In genomic region chr12:53388932-53389331, GRCh38 we compare ENCODE assay signal across 13 cellular contexts. TPM values are rescaled to one million over a fixed set of nuclear protein-coding genes. Genes with fewer than 3 reads are reported as not detected.
A peak's percentile ranks its signal among the peaks of the same experiment; 100 is the strongest.
DNase-seq lines count a peak whose midpoint lies in the region; ATAC-seq and TF ChIP-seq lines count a peak whose summit lies in the region.
"Had no signal": no experiment of that assay in that cellular context is flagged by ENCODE, and none has a peak within 500 bp of the region (broad histone marks: within the 10 kb centered on the region; RNA-seq: fewer than 3 reads in every experiment).

No MANE protein-coding gene starts in this region.

- no peaks in the 10 kb centered on the region for H3K9me3 ChIP-seq in CD8-positive, alpha-beta T cell (ENCODE audit: low read length)
- no peaks in the 10 kb centered on the region for H3K9me3 ChIP-seq in OCI-LY1 (ENCODE audit: low read length)
- H3K9me3 ChIP-seq in esophagus (ENCODE audit: control insufficient read depth in 2 of 2, insufficient read depth in 1 of 2, low read depth in 1 of 2, low read length in 1 of 2), result no peaks in the 10 kb centered on the region
- H3K9me3 ChIP-seq in gastrocnemius medialis, result no peaks in the 10 kb centered on the region
- H3K9me3 ChIP-seq: pancreas had no signal

- H3K27ac Mint-ChIP-seq in CD8-positive, alpha-beta T cell, result peak overlapping the region; percentile 27
- no peak overlapping the region for H3K27ac Mint-ChIP-seq in activated T-helper 2 cell treated with anti-CD3 and anti-CD28 coated beads, Interferon-gamma antibody, Interleukin-2, Interleukin-4, amounts not matched to agents 10 μg/mL and 5 μg/mL and 100 μg/mL, durations not matched to agents 14 hours and 24 hours and 36 hours
- H3K27ac Mint-ChIP-seq: activated CD4-positive, alpha-beta memory T cell treated with anti-CD3 and anti-CD28 coated beads, Interleukin-2, amount 10 ng/mL, durations not matched to agents 7 days and 5 days had no signal

- H4K20me1 ChIP-seq in OCI-LY1 (ENCODE audit: insufficient read depth, low read length), result no peaks in the 10 kb centered on the region

- H3K4me2 ChIP-seq in OCI-LY1 (ENCODE audit: low read length), result peak overlapping the region; percentile 22; the same call in 1 of the 2 replicates

- peaks cover 57% of the 10 kb centered on the region for H3K4me1 Mint-ChIP-seq in CD8-positive, alpha-beta T cell (ENCODE audit: low read depth)
- peaks cover 39% of the 10 kb centered on the region for H3K4me1 Mint-ChIP-seq in activated T-helper 2 cell treated with anti-CD3 and anti-CD28 coated beads, Interferon-gamma antibody, Interleukin-2, Interleukin-4, amounts not matched to agents 10 μg/mL and 5 μg/mL and 100 μg/mL, durations not matched to agents 14 hours and 24 hours and 36 hours (ENCODE audit: low read depth)

- H3K4me3 Mint-ChIP-seq in CD8-positive, alpha-beta T cell, result no peak overlapping the region
- no peak overlapping the region for H3K4me3 Mint-ChIP-seq in activated T-helper 2 cell treated with anti-CD3 and anti-CD28 coated beads, Interferon-gamma antibody, Interleukin-2, Interleukin-4, amounts not matched to agents 10 μg/mL and 5 μg/mL and 100 μg/mL, durations not matched to agents 14 hours and 24 hours and 36 hours (ENCODE audit: low read depth)
- H3K4me3 Mint-ChIP-seq: activated CD4-positive, alpha-beta memory T cell treated with anti-CD3 and anti-CD28 coated beads, Interleukin-2, amount 10 ng/mL, durations not matched to agents 7 days and 5 days had no signal

- H3F3A ChIP-seq in OCI-LY1 (ENCODE audit: insufficient read depth, low read length), result no peaks in the 10 kb centered on the region

- H3K27me3 Mint-ChIP-seq in CD8-positive, alpha-beta T cell (ENCODE audit: low read depth), result no peaks in the 10 kb centered on the region
- H3K27me3 Mint-ChIP-seq in activated T-helper 2 cell treated with anti-CD3 and anti-CD28 coated beads, Interferon-gamma antibody, Interleukin-2, Interleukin-4, amounts not matched to agents 10 μg/mL and 5 μg/mL and 100 μg/mL, durations not matched to agents 14 hours and 24 hours and 36 hours (ENCODE audit: low read depth), result no peaks in the 10 kb centered on the region
- H3K27me3 Mint-ChIP-seq: activated CD4-positive, alpha-beta memory T cell treated with anti-CD3 and anti-CD28 coated beads, Interleukin-2, amount 10 ng/mL, durations not matched to agents 7 days and 5 days had no signal

- no peak for ATAC-seq in CD8-positive, alpha-beta T cell
- ATAC-seq in gastrocnemius medialis (no peak), GM21717 (IDR thresholded peaks at IDR 0.05; ENCODE audit: unreplicated experiment) (no peak), GM19324 (IDR thresholded peaks at IDR 0.05; ENCODE audit: low FRiP score, unreplicated experiment) (no peak)

- WGBS in esophagus, 2 donors, result 86 to 91% methylated on average over 4 of the region's 4 CpGs

- DNase-seq in CD8-positive, alpha-beta T cell, result no peak
- no peak for DNase-seq in gastrocnemius medialis
- no peak for DNase-seq in activated T-helper 2 cell treated with anti-CD3 and anti-CD28 coated beads, Interferon-gamma antibody, Interleukin-2, Interleukin-4, amounts not matched to agents 10 μg/mL and 5 μg/mL and 100 μg/mL, durations not matched to agents 14 hours and 24 hours and 36 hours (ENCODE audit: low spot score)
- DNase-seq: activated CD4-positive, alpha-beta memory T cell treated with anti-CD3 and anti-CD28 coated beads, Interleukin-2, amount 10 ng/mL, durations not matched to agents 7 days and 5 days; DMS153; NCI-H1436; NCI-H82 had no signal

- no peak overlapping the region for H2AFZ ChIP-seq in OCI-LY1 (ENCODE audit: low read length)

- H3K27me3 ChIP-seq in CD8-positive, alpha-beta T cell (ENCODE audit: insufficient read depth, low read length), result no peaks in the 10 kb centered on the region
- no peaks in the 10 kb centered on the region for H3K27me3 ChIP-seq in OCI-LY1 (ENCODE audit: insufficient read depth, low read length)
- no peaks in the 10 kb centered on the region for H3K27me3 ChIP-seq in esophagus (ENCODE audit: control insufficient read depth in 1 of 2, insufficient read depth in 2 of 2, low read length in 2 of 2)
- H3K27me3 ChIP-seq in gastrocnemius medialis, result no peaks in the 10 kb centered on the region
- H3K27me3 ChIP-seq: pancreas had no signal

- TF ChIP-seq POLR2A in gastrocnemius medialis (IDR thresholded peaks at IDR 0.05), result no peak

- peaks cover 66% of the 10 kb centered on the region for H3K79me2 ChIP-seq in OCI-LY1 (ENCODE audit: insufficient read depth, low read length)

- no peak overlapping the region for H3K9ac ChIP-seq in OCI-LY1 (ENCODE audit: low read length)

- no peaks in the 10 kb centered on the region for H3K9me3 Mint-ChIP-seq in CD8-positive, alpha-beta T cell
- no peaks in the 10 kb centered on the region for H3K9me3 Mint-ChIP-seq in activated T-helper 2 cell treated with anti-CD3 and anti-CD28 coated beads, Interferon-gamma antibody, Interleukin-2, Interleukin-4, amounts not matched to agents 10 μg/mL and 5 μg/mL and 100 μg/mL, durations not matched to agents 14 hours and 24 hours and 36 hours
- H3K9me3 Mint-ChIP-seq: activated CD4-positive, alpha-beta memory T cell treated with anti-CD3 and anti-CD28 coated beads, Interleukin-2, amount 10 ng/mL, durations not matched to agents 7 days and 5 days had no signal

- POLR2A ChIA-PET in CD8-positive, alpha-beta T cell (lab: Charles Lee), result no interaction called here

- intact Hi-C loops in CD8-positive, alpha-beta T cell (cut with DNase I, micrococcal nuclease), result no loop called here
- intact Hi-C loops in gastrocnemius medialis (cut with DNase I; ENCODE audit: low total_unique reads), result no loop called here
- intact Hi-C loops in activated T-helper 2 cell treated with anti-CD3 and anti-CD28 coated beads, Interferon-gamma antibody, Interleukin-2, Interleukin-4, amounts not matched to agents 10 μg/mL and 5 μg/mL and 100 μg/mL, durations not matched to agents 14 hours and 24 hours and 36 hours (cut with micrococcal nuclease), result no loop called here

- H3K4me3 ChIP-seq in CD8-positive, alpha-beta T cell (ENCODE audit: low read depth, low read length), result no peak overlapping the region
- H3K4me3 ChIP-seq in OCI-LY1 (ENCODE audit: low read depth, low read length, poor library complexity, severe bottlenecking) (no peak overlapping the region), esophagus (ENCODE audit: low read depth in 1 of 2, low read length in 2 of 2) (no peak overlapping the region), gastrocnemius medialis (no peak overlapping the region)

- H3K4me1 ChIP-seq in CD8-positive, alpha-beta T cell (ENCODE audit: insufficient read depth, low read length), result peaks cover 62% of the 10 kb centered on the region
- H3K4me1 ChIP-seq in OCI-LY1 (ENCODE audit: insufficient read depth, low read length, severe bottlenecking), result peaks cover 59% of the 10 kb centered on the region
- H3K4me1 ChIP-seq in esophagus (ENCODE audit: control insufficient read depth in 2 of 2, insufficient read depth in 2 of 2, low read length in 1 of 2), result peaks cover 0 to 2% of the 10 kb centered on the region in 2 donors
- H3K4me1 ChIP-seq in gastrocnemius medialis, result peaks cover 74 to 80% of the 10 kb centered on the region in 2 donors

- H3K9me2 ChIP-seq in OCI-LY1 (ENCODE audit: low read depth, low read length), result no peaks in the 10 kb centered on the region

- no peaks in the 10 kb centered on the region for H3K36me3 ChIP-seq in CD8-positive, alpha-beta T cell (ENCODE audit: insufficient read depth, low read length)
- H3K36me3 ChIP-seq in OCI-LY1 (ENCODE audit: insufficient read depth, low read length) (peaks cover 28% of the 10 kb centered on the region), esophagus (ENCODE audit: control insufficient read depth in 2 of 2, insufficient read depth in 2 of 2, low read length in 1 of 2) (no peaks in the 10 kb centered on the region), gastrocnemius medialis (peaks cover 0 to 17% of the 10 kb centered on the region in 2 donors)

- in situ Hi-C loops in gastrocnemius medialis (cut with MboI; ENCODE audit: low sequenced_read_pairs in 4 of 4), result no loop called here

- no peak overlapping the region for H3K27ac ChIP-seq in CD8-positive, alpha-beta T cell (ENCODE audit: low read depth, low read length)
- H3K27ac ChIP-seq in OCI-LY1 (ENCODE audit: low read depth, low read length, poor library complexity, severe bottlenecking) (no peak overlapping the region), esophagus (ENCODE audit: low read depth in 2 of 2, low read length in 1 of 2) (peak overlapping the region; percentile 21 to 62), gastrocnemius medialis (peak overlapping the region; percentile 61 to 76 (median 72))

- peaks cover 51% of the 10 kb centered on the region for H3K36me3 Mint-ChIP-seq in CD8-positive, alpha-beta T cell
- H3K36me3 Mint-ChIP-seq in activated T-helper 2 cell treated with anti-CD3 and anti-CD28 coated beads, Interferon-gamma antibody, Interleukin-2, Interleukin-4, amounts not matched to agents 10 μg/mL and 5 μg/mL and 100 μg/mL, durations not matched to agents 14 hours and 24 hours and 36 hours (ENCODE audit: low read depth), result peaks cover 41% of the 10 kb centered on the region

- CTCF ChIA-PET in CD8-positive, alpha-beta T cell (lab: Charles Lee), result interaction anchor here (1.2 to 4.1 kb wide), 3 partner anchors 32 to 175 kb away, joined by 4 to 33 read pairs (median 10); no protein-coding TSS in a partner anchor

- TF ChIP-seq CTCF in CD8-positive, alpha-beta T cell (IDR thresholded peaks at IDR 0.05), result no peak
- TF ChIP-seq CTCF in OCI-LY1 (IDR thresholded peaks at IDR 0.05; ENCODE audit: low read length) (no peak), gastrocnemius medialis (IDR thresholded peaks at IDR 0.05 in 4 of 5, conservative IDR thresholded peaks at IDR 0.05 in 1 of 5) (no peak)

RNA-seq across cellular contexts. Expression of gene SP1, which starts 9.0 kb away (rescaled TPM):
- 10 to 100 TPM; 33.5 to 33.8 TPM for total RNA-seq in CD8-positive, alpha-beta T cell
- polyA plus RNA-seq in esophagus, result 10 to 100 TPM; 21.6 to 22.3 TPM
- 10 to 100 TPM; 44.9 to 61.9 (median 48.0) TPM for total RNA-seq in gastrocnemius medialis
- total RNA-seq in activated T-helper 2 cell treated with anti-CD3 and anti-CD28 coated beads, Interferon-gamma antibody, Interleukin-2, Interleukin-4, amounts not matched to agents 10 μg/mL and 5 μg/mL and 100 μg/mL, durations not matched to agents 14 hours and 24 hours and 36 hours, result 66.4 and 67.9 TPM in 2 replicates

RNA-seq across cellular contexts. Expression of gene AMHR2, which starts 34.7 kb away (rescaled TPM):
- not detected for total RNA-seq in CD8-positive, alpha-beta T cell
- under 1 TPM in 1 of 2 donors, not detected in 1; 0.08 TPM for polyA plus RNA-seq in esophagus
- 1 to 10 TPM in 2 of 4 donors, not detected in 2; 1.0 to 1.4 TPM for total RNA-seq in gastrocnemius medialis
- not detected in 2 replicates for total RNA-seq in activated T-helper 2 cell treated with anti-CD3 and anti-CD28 coated beads, Interferon-gamma antibody, Interleukin-2, Interleukin-4, amounts not matched to agents 10 μg/mL and 5 μg/mL and 100 μg/mL, durations not matched to agents 14 hours and 24 hours and 36 hours
- total RNA-seq: activated CD4-positive, alpha-beta memory T cell treated with anti-CD3 and anti-CD28 coated beads, Interleukin-2, amount 10 ng/mL, durations not matched to agents 7 days and 5 days; ureter had no signal

RNA-seq across cellular contexts. Expression of gene PRR13, which starts 52.6 kb away (rescaled TPM):
- total RNA-seq in CD8-positive, alpha-beta T cell, result 100 to 1,000 TPM; 131 to 155 TPM
- 100 to 1,000 TPM in 1 of 2 donors, 10 to 100 TPM in 1; 73.8 to 119 TPM for polyA plus RNA-seq in esophagus
- 10 to 100 TPM; 40.3 to 90.4 (median 74.2) TPM for total RNA-seq in gastrocnemius medialis
- total RNA-seq in activated T-helper 2 cell treated with anti-CD3 and anti-CD28 coated beads, Interferon-gamma antibody, Interleukin-2, Interleukin-4, amounts not matched to agents 10 μg/mL and 5 μg/mL and 100 μg/mL, durations not matched to agents 14 hours and 24 hours and 36 hours, result 178 and 198 TPM in 2 replicates

RNA-seq across cellular contexts. Expression of gene SP7, which starts 52.8 kb away (rescaled TPM):
- total RNA-seq in CD8-positive, alpha-beta T cell, result not detected
- not detected for polyA plus RNA-seq in esophagus
- total RNA-seq in gastrocnemius medialis, result not detected
- total RNA-seq in activated T-helper 2 cell treated with anti-CD3 and anti-CD28 coated beads, Interferon-gamma antibody, Interleukin-2, Interleukin-4, amounts not matched to agents 10 μg/mL and 5 μg/mL and 100 μg/mL, durations not matched to agents 14 hours and 24 hours and 36 hours, result 0.11 TPM in 1 of 2 replicates, not detected in the other
- total RNA-seq: activated CD4-positive, alpha-beta memory T cell treated with anti-CD3 and anti-CD28 coated beads, Interleukin-2, amount 10 ng/mL, durations not matched to agents 7 days and 5 days; pancreas; ureter had no signal
- polyA plus RNA-seq: pancreas had no signal

Comparison
In these comparisons a context has a peak if more than half of its experiments do, and no peak if none do; other contexts are left out.
1. H3K27ac ChIP-seq: peak in esophagus (2 of 2) and gastrocnemius medialis (4 of 4); none in CD8-positive, alpha-beta T cell (single experiment) and OCI-LY1 (single experiment).